11 cellular contexts compared by ENCODE assay signal in the genomic region with DNA sequence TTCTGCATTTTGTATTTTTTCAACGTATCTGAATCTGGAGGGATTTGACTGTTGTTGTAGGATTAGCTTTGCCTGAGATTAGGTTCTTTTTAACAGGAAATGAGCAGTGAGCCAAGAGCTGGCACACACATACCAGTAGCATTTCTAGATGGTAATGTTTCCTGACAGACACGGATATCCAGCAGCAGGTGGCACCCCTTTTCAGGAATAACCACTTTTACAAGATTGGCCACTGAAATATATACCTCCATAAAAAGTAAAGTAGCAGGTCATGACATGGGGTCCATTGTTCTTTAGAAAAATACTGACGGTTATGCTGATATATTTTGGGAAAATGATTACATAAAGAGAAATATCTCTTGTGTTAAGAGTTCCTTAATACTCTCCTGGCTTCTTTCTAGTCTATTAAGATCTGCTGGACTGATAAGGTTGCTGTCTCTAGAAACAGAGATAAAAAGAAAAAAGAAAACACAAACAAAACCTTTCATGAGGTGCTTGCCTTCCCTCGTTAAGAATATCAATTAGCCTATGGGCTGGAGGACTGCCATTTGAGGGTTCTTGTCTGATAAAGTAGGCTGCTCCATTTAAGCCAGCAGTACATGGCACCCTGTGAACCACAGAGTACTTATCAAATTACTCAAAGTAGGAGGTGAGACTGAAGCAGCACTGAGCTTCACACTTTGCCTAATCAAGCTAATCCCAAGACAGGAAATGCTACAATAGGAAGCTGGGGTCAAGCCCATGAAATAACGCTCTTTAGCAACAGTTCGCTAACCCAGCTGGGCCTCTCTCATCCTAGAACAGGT.
A peak's percentile ranks its signal among the peaks of the same experiment; 100 is the strongest.
DNase-seq lines count a peak whose midpoint lies in the region; ATAC-seq, FAIRE-seq and TF ChIP-seq lines count a peak whose summit lies in the region.
"Had no signal": no experiment of that assay in that cellular context is flagged by ENCODE, and none has a peak within 500 bp of the region (broad histone marks: within the 10 kb centered on the region; RNA-seq: fewer than 3 reads in every experiment).

No MANE protein-coding gene starts in this region.

- FAIRE-seq in pancreas (lab: Jason Lieb, UNC), result no peak

- H3K36me3 ChIP-seq in HEK293 (ENCODE audit: control insufficient read depth in 2 of 2, insufficient read depth in 1 of 2, low read length in 2 of 2) (no peaks in the 10 kb centered on the region), WERI-Rb-1 (no peaks in the 10 kb centered on the region), pancreas (no peaks in the 10 kb centered on the region)

- H3K4me1 ChIP-seq in HEK293 (ENCODE audit: control insufficient read depth, insufficient read depth, low read length) (peaks cover 9% of the 10 kb centered on the region), pancreas (no peaks in the 10 kb centered on the region)

- H3K27me3 ChIP-seq in WERI-Rb-1 (ENCODE audit: insufficient read depth, low read depth, severe bottlenecking) (no peaks in the 10 kb centered on the region), pancreas (no peaks in the 10 kb centered on the region)

- no peaks in the 10 kb centered on the region for H3K9me3 ChIP-seq in HEK293 (ENCODE audit: control insufficient read depth, insufficient read depth, low read depth, low read length)
- H3K9me3 ChIP-seq in WERI-Rb-1 (ENCODE audit: severe bottlenecking), result no peaks in the 10 kb centered on the region
- no peaks in the 10 kb centered on the region for H3K9me3 ChIP-seq in pancreas

- WGBS in pancreas, 2 donors, result 41 to 44% methylated on average over 6 of the region's 6 CpGs

- POLR2A ChIA-PET in HEK293 (lab: Yijun Ruan, JAX), result interaction anchor here (0.7 to 1.6 kb wide), 2 partner anchors 14 to 204 kb away, joined by 3 read pairs; a partner anchor contains a TSS

- CTCF ChIA-PET in HEK293 (lab: Yijun Ruan, JAX), result interaction anchor here (0.6 to 1.4 kb wide), 8 partner anchors 39 to 468 kb away, joined by 3 to 6 read pairs (median 4); no protein-coding TSS in a partner anchor

- TF ChIP-seq CTCF in HEK293 (tag by site-specific recombination; IDR thresholded peaks at IDR 0.05) (no peak), WERI-Rb-1 (IDR thresholded peaks at IDR 0.05; ENCODE audit: low read depth, low read length) (no peak), pancreas (IDR thresholded peaks at IDR 0.05) (no peak)

- no peak overlapping the region for H3K4me3 ChIP-seq in HEK293 (ENCODE audit: low read depth, low read length)
- H3K4me3 ChIP-seq in WERI-Rb-1 (ENCODE audit: low read depth, low read length), result no peak overlapping the region
- no peak overlapping the region for H3K4me3 ChIP-seq in pancreas

- intact Hi-C loops in pancreas (cut with DNase I) (loop anchor here in 1 of 3 donors (10.0 kb wide), 1 partner anchor 218 kb away; no protein-coding TSS in a partner anchor), left ventricle myocardium superior (cut with micrococcal nuclease) (no loop called here)

- DNase-seq in NCI-H2029 treated with DMSO at 0.1 percent for 48 hours (lab: John Stamatoyannopoulos, UW), result peak; percentile 92
- DNase-seq in WERI-Rb-1, result peak; percentile 38
- no peak for DNase-seq in pancreas
- no peak for DNase-seq in left ventricle myocardium superior
- DNase-seq in GOT3 (lab: John Stamatoyannopoulos, UW), result no peak
- DNase-seq: activated B cell treated with CpG ODN at 0.5 μM for 24 hours; activated T-cell treated with anti-CD3 and anti-CD28 coated beads, Interleukin-2, amount 50 U/mL, for 48 hours; stimulated activated CD4-positive, alpha-beta T cell treated with anti-CD3 and anti-CD28 coated beads, Interleukin-4, amount 100 ng/mL, for 24 hours had no signal

- ATAC-seq in pancreas, result peak in 3 of 4 donors; percentile 35 to 61 (median 51)
- ATAC-seq in HG03354 (IDR thresholded peaks at IDR 0.05; ENCODE audit: poor library complexity, severe bottlenecking, unreplicated experiment), result no peak
- ATAC-seq in left ventricle myocardium superior, result no peak

- H3K27ac ChIP-seq in HEK293 (ENCODE audit: extremely low read depth, low read depth, low read length) (peak overlapping the region; percentile 54; the same call in 1 of the 2 replicates), WERI-Rb-1 (no peak overlapping the region), pancreas (no peak overlapping the region)
- H3K27ac ChIP-seq: RWPE1 had no signal

TF ChIP-seq in HEK293, 187 proteins besides CTCF, POLR2A, EP300 and RAD21 (continues in another document):
- TF ChIP-seq IKZF3 (tag by site-specific recombination; IDR thresholded peaks at IDR 0.05) (no peak), ZNF239 (tag by site-specific recombination; IDR thresholded peaks at IDR 0.05) (no peak), ZSCAN16 (tag by site-specific recombination; IDR thresholded peaks at IDR 0.05) (no peak), ZNF10 (tag by site-specific recombination; IDR thresholded peaks at IDR 0.05) (no peak), ZNF670 (tag by site-specific recombination; IDR thresholded peaks at IDR 0.05; ENCODE audit: low read depth) (no peak), ZNF701 (tag by site-specific recombination; IDR thresholded peaks at IDR 0.05) (no peak), GFI1B (tag by site-specific recombination; IDR thresholded peaks at IDR 0.05) (no peak), EGR2 (tag by site-specific recombination; IDR thresholded peaks at IDR 0.05; ENCODE audit: low read depth) (no peak), ZEB2 (tag by site-specific recombination; IDR thresholded peaks at IDR 0.05) (no peak), ZSCAN30 (tag by site-specific recombination; IDR thresholded peaks at IDR 0.05) (peak; percentile 16; the same call in 1 of the 2 replicates), ZNF621 (tag by site-specific recombination; IDR thresholded peaks at IDR 0.05) (no peak), ZNF202 (tag by site-specific recombination; IDR thresholded peaks at IDR 0.05; ENCODE audit: borderline replicate concordance) (no peak), ZFP37 (tag by site-specific recombination; IDR thresholded peaks at IDR 0.05) (no peak), ZNF544 (tag by site-specific recombination; IDR thresholded peaks at IDR 0.05) (no peak), GLIS2 (tag by site-specific recombination; IDR thresholded peaks at IDR 0.05) (no peak), FEZF1 (tag by site-specific recombination; IDR thresholded peaks at IDR 0.05) (peak; percentile 93), ZNF501 (tag by site-specific recombination; IDR thresholded peaks at IDR 0.05) (no peak), ZNF596 (tag by site-specific recombination; IDR thresholded peaks at IDR 0.05) (no peak), ZNF792 (tag by site-specific recombination; IDR thresholded peaks at IDR 0.05) (no peak)
- TF ChIP-seq, protein P1, sequence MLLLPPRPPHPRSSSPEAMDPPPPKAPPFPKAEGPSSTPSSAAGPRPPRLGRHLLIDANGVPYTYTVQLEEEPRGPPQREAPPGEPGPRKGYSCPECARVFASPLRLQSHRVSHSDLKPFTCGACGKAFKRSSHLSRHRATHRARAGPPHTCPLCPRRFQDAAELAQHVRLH (tag by site-specific recombination; IDR thresholded peaks at IDR 0.05), result no peak
- TF ChIP-seq, protein P2, sequence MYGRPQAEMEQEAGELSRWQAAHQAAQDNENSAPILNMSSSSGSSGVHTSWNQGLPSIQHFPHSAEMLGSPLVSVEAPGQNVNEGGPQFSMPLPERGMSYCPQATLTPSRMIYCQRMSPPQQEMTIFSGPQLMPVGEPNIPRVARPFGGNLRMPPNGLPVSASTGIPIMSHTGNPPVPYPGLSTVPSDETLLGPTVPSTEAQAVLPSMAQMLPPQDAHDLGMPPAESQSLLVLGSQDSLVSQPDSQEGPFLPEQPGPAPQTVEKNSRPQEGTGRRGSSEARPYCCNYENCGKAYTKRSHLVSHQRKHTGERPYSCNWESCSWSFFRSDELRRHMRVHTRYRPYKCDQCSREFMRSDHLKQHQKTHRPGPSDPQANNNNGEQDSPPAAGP (tag by site-specific recombination; IDR thresholded peaks at IDR 0.05), result no peak
- TF ChIP-seq, protein P3, sequence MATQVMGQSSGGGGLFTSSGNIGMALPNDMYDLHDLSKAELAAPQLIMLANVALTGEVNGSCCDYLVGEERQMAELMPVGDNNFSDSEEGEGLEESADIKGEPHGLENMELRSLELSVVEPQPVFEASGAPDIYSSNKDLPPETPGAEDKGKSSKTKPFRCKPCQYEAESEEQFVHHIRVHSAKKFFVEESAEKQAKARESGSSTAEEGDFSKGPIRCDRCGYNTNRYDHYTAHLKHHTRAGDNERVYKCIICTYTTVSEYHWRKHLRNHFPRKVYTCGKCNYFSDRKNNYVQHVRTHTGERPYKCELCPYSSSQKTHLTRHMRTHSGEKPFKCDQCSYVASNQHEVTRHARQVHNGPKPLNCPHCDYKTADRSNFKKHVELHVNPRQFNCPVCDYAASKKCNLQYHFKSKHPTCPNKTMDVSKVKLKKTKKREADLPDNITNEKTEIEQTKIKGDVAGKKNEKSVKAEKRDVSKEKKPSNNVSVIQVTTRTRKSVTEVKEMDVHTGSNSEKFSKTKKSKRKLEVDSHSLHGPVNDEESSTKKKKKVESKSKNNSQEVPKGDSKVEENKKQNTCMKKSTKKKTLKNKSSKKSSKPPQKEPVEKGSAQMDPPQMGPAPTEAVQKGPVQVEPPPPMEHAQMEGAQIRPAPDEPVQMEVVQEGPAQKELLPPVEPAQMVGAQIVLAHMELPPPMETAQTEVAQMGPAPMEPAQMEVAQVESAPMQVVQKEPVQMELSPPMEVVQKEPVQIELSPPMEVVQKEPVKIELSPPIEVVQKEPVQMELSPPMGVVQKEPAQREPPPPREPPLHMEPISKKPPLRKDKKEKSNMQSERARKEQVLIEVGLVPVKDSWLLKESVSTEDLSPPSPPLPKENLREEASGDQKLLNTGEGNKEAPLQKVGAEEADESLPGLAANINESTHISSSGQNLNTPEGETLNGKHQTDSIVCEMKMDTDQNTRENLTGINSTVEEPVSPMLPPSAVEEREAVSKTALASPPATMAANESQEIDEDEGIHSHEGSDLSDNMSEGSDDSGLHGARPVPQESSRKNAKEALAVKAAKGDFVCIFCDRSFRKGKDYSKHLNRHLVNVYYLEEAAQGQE (tag by site-specific recombination; IDR thresholded peaks at IDR 0.05), result no peak
- TF ChIP-seq, protein P4, sequence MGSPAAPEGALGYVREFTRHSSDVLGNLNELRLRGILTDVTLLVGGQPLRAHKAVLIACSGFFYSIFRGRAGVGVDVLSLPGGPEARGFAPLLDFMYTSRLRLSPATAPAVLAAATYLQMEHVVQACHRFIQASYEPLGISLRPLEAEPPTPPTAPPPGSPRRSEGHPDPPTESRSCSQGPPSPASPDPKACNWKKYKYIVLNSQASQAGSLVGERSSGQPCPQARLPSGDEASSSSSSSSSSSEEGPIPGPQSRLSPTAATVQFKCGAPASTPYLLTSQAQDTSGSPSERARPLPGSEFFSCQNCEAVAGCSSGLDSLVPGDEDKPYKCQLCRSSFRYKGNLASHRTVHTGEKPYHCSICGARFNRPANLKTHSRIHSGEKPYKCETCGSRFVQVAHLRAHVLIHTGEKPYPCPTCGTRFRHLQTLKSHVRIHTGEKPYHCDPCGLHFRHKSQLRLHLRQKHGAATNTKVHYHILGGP (tag by site-specific recombination; IDR thresholded peaks at IDR 0.05), result peak; percentile 76

Comparison
In these comparisons a context has a peak if more than half of its experiments do, and no peak if none do; other contexts are left out.
1. DNase-seq: peak in NCI-H2029 treated with DMSO at 0.1 percent for 48 hours (single experiment) and WERI-Rb-1 (single experiment); none in pancreas (0 of 6), left ventricle myocardium superior (single experiment) and GOT3 (single experiment).
2. ATAC-seq: peak in pancreas (3 of 4); none in HG03354 (single experiment) and left ventricle myocardium superior (single experiment).